ENCODE assay signal across 9 cellular contexts in the genomic region with DNA sequence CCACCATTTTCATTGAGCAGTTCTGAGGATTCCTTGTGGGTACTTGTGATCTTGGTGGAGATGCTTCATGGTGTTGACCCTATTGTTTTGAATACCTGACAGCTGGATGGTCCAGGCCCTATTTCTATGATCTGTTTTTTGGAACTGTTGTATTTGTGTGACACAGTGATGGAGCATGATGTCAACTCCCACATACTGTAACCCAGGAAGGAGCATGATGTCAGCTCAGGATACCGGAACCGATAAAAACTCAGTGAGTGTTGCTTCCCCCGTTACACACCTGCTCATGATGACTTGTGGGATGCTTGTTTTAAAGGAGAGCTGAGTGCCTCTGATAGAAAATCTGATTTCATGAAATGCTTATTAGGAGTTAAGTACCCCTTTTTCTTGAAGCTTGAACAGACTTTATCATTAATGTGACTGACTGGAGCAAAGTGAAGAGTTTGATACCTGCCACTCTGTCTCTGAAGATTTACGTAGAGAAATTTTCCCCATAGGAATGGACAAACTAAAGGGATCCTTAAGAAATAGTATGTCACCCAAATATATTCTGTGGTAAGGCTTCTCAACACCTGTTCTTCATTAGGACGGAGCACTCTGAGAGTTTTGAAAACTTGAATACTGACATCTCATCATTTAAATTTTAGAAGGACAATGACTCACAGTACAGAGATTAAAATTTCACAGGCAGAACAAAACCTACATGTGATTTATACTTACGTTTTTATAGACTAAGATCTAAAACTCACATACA. TPM values are rescaled to one million over a fixed set of nuclear protein-coding genes. Genes with fewer than 3 reads are reported as not detected.
DNase-seq lines count a peak whose midpoint lies in the region; ATAC-seq and TF ChIP-seq lines count a peak whose summit lies in the region.
"Had no signal": no experiment of that assay in that cellular context is flagged by ENCODE, and none has a peak within 500 bp of the region (broad histone marks: within the 10 kb centered on the region; RNA-seq: fewer than 3 reads in every experiment).

No MANE protein-coding gene starts in this region.

- peaks cover 59% of the 10 kb centered on the region for H3K4me1 ChIP-seq in skeletal muscle satellite cell (ENCODE audit: control insufficient read depth, insufficient read depth, low read length)

- POLR2A ChIA-PET in activated CD8-positive, alpha-beta T cell treated with anti-CD3 and anti-CD28 coated beads, Interleukin-2, amount 10 ng/mL, durations not matched to agents 7 days and 5 days (lab: Charles Lee) = interaction anchor here (0.8 to 4.0 kb wide), 8 partner anchors 10 to 106 kb away, joined by 3 to 22 read pairs (median 4); partner anchors contain the start of gene RASA2

- TF ChIP-seq CTCF in HFFc6 (IDR thresholded peaks at IDR 0.05) (no peak), fibroblast of the aortic adventitia (IDR thresholded peaks at IDR 0.05; ENCODE audit: insufficient read depth, low read length) (no peak), progenitor cell of endocrine pancreas (IDR thresholded peaks at IDR 0.05; ENCODE audit: unreplicated experiment) (no peak)

- H3K27ac Mint-ChIP-seq in HFFc6 (peak overlapping the region; percentile 97), progenitor cell of endocrine pancreas (no peak overlapping the region)
- peak overlapping the region; percentile 97 for H3K27ac Mint-ChIP-seq in activated CD8-positive, alpha-beta T cell treated with anti-CD3 and anti-CD28 coated beads, Interleukin-2, amount 10 ng/mL, durations not matched to agents 7 days and 5 days

- peaks cover 95% of the 10 kb centered on the region for H3K4me1 Mint-ChIP-seq in HFFc6 (ENCODE audit: low read depth)
- peaks cover 68% of the 10 kb centered on the region for H3K4me1 Mint-ChIP-seq in activated CD8-positive, alpha-beta T cell treated with anti-CD3 and anti-CD28 coated beads, Interleukin-2, amount 10 ng/mL, durations not matched to agents 7 days and 5 days (ENCODE audit: low read depth)
- peaks cover 48% of the 10 kb centered on the region for H3K4me1 Mint-ChIP-seq in progenitor cell of endocrine pancreas (ENCODE audit: low read depth)

- DNase-seq in HFFc6 (no peak), fibroblast of the aortic adventitia (ENCODE audit: low read depth) (peak; percentile 44), progenitor cell of endocrine pancreas (ENCODE audit: low spot score, unreplicated experiment) (no peak), MG63 (no peak), activated gamma-delta T cell treated with Interleukin-2 at 50 U/mL for 16 hours (no peak)
- DNase-seq in activated CD8-positive, alpha-beta T cell treated with anti-CD3 and anti-CD28 coated beads, Interleukin-2, amount 10 ng/mL, durations not matched to agents 7 days and 5 days = peak; percentile 35

- H3K27me3 ChIP-seq in skeletal muscle satellite cell (ENCODE audit: control insufficient read depth, insufficient read depth, low read length) = no peaks in the 10 kb centered on the region
- no peaks in the 10 kb centered on the region for H3K27me3 ChIP-seq in MG63

- peak overlapping the region; percentile 76 for H3K4me2 ChIP-seq in skeletal muscle satellite cell (ENCODE audit: low read length)

- H3K27me3 Mint-ChIP-seq in HFFc6 (ENCODE audit: insufficient read depth) (no peaks in the 10 kb centered on the region), progenitor cell of endocrine pancreas (no peaks in the 10 kb centered on the region)
- no peaks in the 10 kb centered on the region for H3K27me3 Mint-ChIP-seq in activated CD8-positive, alpha-beta T cell treated with anti-CD3 and anti-CD28 coated beads, Interleukin-2, amount 10 ng/mL, durations not matched to agents 7 days and 5 days (ENCODE audit: low read depth)

- H3K9me3 Mint-ChIP-seq in HFFc6 = no peaks in the 10 kb centered on the region
- no peaks in the 10 kb centered on the region for H3K9me3 Mint-ChIP-seq in activated CD8-positive, alpha-beta T cell treated with anti-CD3 and anti-CD28 coated beads, Interleukin-2, amount 10 ng/mL, durations not matched to agents 7 days and 5 days (ENCODE audit: insufficient read depth)
- H3K9me3 Mint-ChIP-seq in progenitor cell of endocrine pancreas (ENCODE audit: low read depth) = no peaks in the 10 kb centered on the region

- peak overlapping the region; percentile 87 for H3K9ac ChIP-seq in skeletal muscle satellite cell (ENCODE audit: low read depth, low read length)

- H3K36me3 ChIP-seq in skeletal muscle satellite cell (ENCODE audit: insufficient read depth, low read length) (peaks cover 65% of the 10 kb centered on the region), MG63 (peaks cover 26% of the 10 kb centered on the region)

- CTCF ChIA-PET in activated CD8-positive, alpha-beta T cell treated with anti-CD3 and anti-CD28 coated beads, Interleukin-2, amount 10 ng/mL, durations not matched to agents 7 days and 5 days (lab: Charles Lee) = interaction anchor here (0.7 to 4.6 kb wide), 9 partner anchors 10 to 140 kb away, joined by 3 to 32 read pairs (median 8); no protein-coding TSS in a partner anchor

- ATAC-seq in activated CD8-positive, alpha-beta T cell treated with anti-CD3 and anti-CD28 coated beads, Interleukin-2, amount 10 ng/mL, durations not matched to agents 7 days and 5 days = peak; percentile 25
- ATAC-seq in GM21515 (IDR thresholded peaks at IDR 0.05; ENCODE audit: unreplicated experiment) = no peak
- ATAC-seq: HCT116 had no signal

- H3K4me3 ChIP-seq in fibroblast of the aortic adventitia (ENCODE audit: low read depth, low read length) (no peak overlapping the region), skeletal muscle satellite cell (ENCODE audit: low read length) (peak overlapping the region; percentile 46), MG63 (no peak overlapping the region)

- peak overlapping the region; percentile 81 for H3K4me3 Mint-ChIP-seq in HFFc6
- peak overlapping the region; percentile 79 for H3K4me3 Mint-ChIP-seq in activated CD8-positive, alpha-beta T cell treated with anti-CD3 and anti-CD28 coated beads, Interleukin-2, amount 10 ng/mL, durations not matched to agents 7 days and 5 days
- H3K4me3 Mint-ChIP-seq in progenitor cell of endocrine pancreas (ENCODE audit: low read depth) = no peak overlapping the region

- no peaks in the 10 kb centered on the region for H3K9me3 ChIP-seq in skeletal muscle satellite cell (replicated peaks; ENCODE audit: low read length)
- H3K9me3 ChIP-seq in MG63 = no peaks in the 10 kb centered on the region

- H3K36me3 Mint-ChIP-seq in HFFc6 (ENCODE audit: low read depth) = peaks cover 72% of the 10 kb centered on the region
- peaks cover 64% of the 10 kb centered on the region for H3K36me3 Mint-ChIP-seq in activated CD8-positive, alpha-beta T cell treated with anti-CD3 and anti-CD28 coated beads, Interleukin-2, amount 10 ng/mL, durations not matched to agents 7 days and 5 days (ENCODE audit: low read depth)
- peaks cover 7% of the 10 kb centered on the region for H3K36me3 Mint-ChIP-seq in progenitor cell of endocrine pancreas (ENCODE audit: insufficient read depth)

RNA-seq across cellular contexts. Expression of gene ZBTB38, which starts 45.3 kb away (rescaled TPM):
- total RNA-seq in HFFc6 (2021; fragmentation: NEBNext Ultra II Directional; extraction: Animal tissue kit (Norgen Biotek cat#: 25700)) = 100 to 1,000 TPM; 146 to 172 (median 158) TPM
- 10 to 100 TPM; 27.8 to 29.6 TPM for total RNA-seq in activated CD8-positive, alpha-beta T cell treated with anti-CD3 and anti-CD28 coated beads, Interleukin-2, amount 10 ng/mL, durations not matched to agents 7 days and 5 days
- total RNA-seq in fibroblast of the aortic adventitia (ENCODE audit: low replicate concordance) (52.4 and 267 TPM in 2 replicates), progenitor cell of endocrine pancreas (25.8 and 27.0 TPM in 2 replicates)
- total RNA-seq in skeletal muscle satellite cell (2012; rRNA removed) = 73.2 and 78.1 TPM in 2 replicates
- 15.8 and 29.9 TPM in 2 replicates for total RNA-seq in MG63 (2014; rRNA removed; shearing (Covaris generic); ENCODE audit: low replicate concordance)

Comparison
In these comparisons a context has a peak if more than half of its experiments do, and no peak if none do; other contexts are left out.
1. DNase-seq: peak in activated CD8-positive, alpha-beta T cell treated with anti-CD3 and anti-CD28 coated beads, Interleukin-2, amount 10 ng/mL, durations not matched to agents 7 days and 5 days (single experiment) and fibroblast of the aortic adventitia (single experiment); none in HFFc6 (single experiment), progenitor cell of endocrine pancreas (single experiment), MG63 (single experiment) and activated gamma-delta T cell treated with Interleukin-2 at 50 U/mL for 16 hours (single experiment).